Comparison of ENCODE assay signal across 16 cellular contexts in genomic region chr10:132400547-132401151, GRCh38. TPM values are rescaled to one million over a fixed set of nuclear protein-coding genes. Genes with fewer than 3 reads are reported as not detected.
DNase-seq lines count a peak whose midpoint lies in the region; ATAC-seq and TF ChIP-seq lines count a peak whose summit lies in the region.
"Had no signal": no experiment of that assay in that cellular context is flagged by ENCODE, and none has a peak within 500 bp of the region (broad histone marks: within the 10 kb centered on the region; RNA-seq: fewer than 3 reads in every experiment).

No MANE protein-coding gene starts in this region.

- H3K9me3 ChIP-seq in esophagus (ENCODE audit: control insufficient read depth in 2 of 2, insufficient read depth in 1 of 2, low read depth in 1 of 2, low read length in 1 of 2) (no peaks in the 10 kb centered on the region), tibial nerve (no peaks in the 10 kb centered on the region)
- H3K9me3 ChIP-seq in naive thymus-derived CD4-positive, alpha-beta T cell (ENCODE audit: control insufficient read depth in 2 of 3, low read length in 3 of 3) = no peaks in the 10 kb centered on the region

- no peak for TF ChIP-seq EP300 in tibial nerve (IDR thresholded peaks at IDR 0.05)

- H3K36me3 ChIP-seq in esophagus (ENCODE audit: control insufficient read depth in 2 of 2, insufficient read depth in 2 of 2, low read length in 1 of 2) (peaks cover 4 to 23% of the 10 kb centered on the region in 2 donors), tibial nerve (peaks cover 0 to 18% (median 0%) of the 10 kb centered on the region in 3 donors)
- H3K36me3 ChIP-seq in naive thymus-derived CD4-positive, alpha-beta T cell (ENCODE audit: control insufficient read depth in 2 of 3, insufficient read depth in 3 of 3, low read length in 3 of 3) = peaks cover 0 to 14% (median 0%) of the 10 kb centered on the region in 3 experiments

- peak overlapping the region; percentile 3 to 29 for H3K4me3 ChIP-seq in esophagus (ENCODE audit: low read depth in 1 of 2, low read length in 2 of 2)
- H3K4me3 ChIP-seq in tibial nerve = no peak overlapping the region
- H3K4me3 ChIP-seq in naive thymus-derived CD4-positive, alpha-beta T cell (ENCODE audit: low read length) = no peak overlapping the region

- intact Hi-C loops in naive thymus-derived CD4-positive, alpha-beta T cell (cut with micrococcal nuclease) = no loop called here

- CTCF ChIA-PET in naive thymus-derived CD4-positive, alpha-beta T cell (lab: Charles Lee) = interaction anchor here (1.5 kb wide), 1 partner anchor 13 kb away, joined by 3 read pairs; no protein-coding TSS in a partner anchor

- TF ChIP-seq CTCF in mesothelial cell of epicardium (IDR thresholded peaks at IDR 0.05; ENCODE audit: unreplicated experiment) (no peak), tibial nerve (IDR thresholded peaks at IDR 0.05) (no peak), osteocyte (IDR thresholded peaks at IDR 0.05) (no peak)

- no peaks in the 10 kb centered on the region for H3K27me3 Mint-ChIP-seq in mesothelial cell of epicardium (ENCODE audit: low read depth)
- peaks cover 0 to 6% (median 0%) of the 10 kb centered on the region in 5 donors for H3K27me3 Mint-ChIP-seq in naive thymus-derived CD4-positive, alpha-beta T cell
- no peaks in the 10 kb centered on the region for H3K27me3 Mint-ChIP-seq in osteocyte (ENCODE audit: unreplicated experiment)
- H3K27me3 Mint-ChIP-seq: stimulated activated naive CD8-positive, alpha-beta T cell treated with anti-CD3 and anti-CD28 coated beads, Interleukin-15, Interleukin-2, amounts not matched to agents 100 ng/mL and 50 ng/mL, for 24 hours had no signal

- DNase-seq in MV-4-11 (lab: John Stamatoyannopoulos, UW) (peak; percentile 26), mesothelial cell of epicardium (ENCODE audit: low spot score in 2 of 2, unreplicated experiment in 2 of 2) (no peak), tibial nerve (ENCODE audit: low spot score in 2 of 2) (no peak), osteocyte (ENCODE audit: extremely low spot score, unreplicated experiment) (no peak), NOMO-1 treated with dmso at 0.1 percent for 144 hours (lab: John Stamatoyannopoulos, UW; ENCODE audit: unreplicated experiment) (no peak)
- DNase-seq in naive thymus-derived CD4-positive, alpha-beta T cell = no peak
- DNase-seq: activated CD4-positive, alpha-beta T cell treated with anti-CD3 and anti-CD28 coated beads for 48 hours; activated effector memory CD4-positive, alpha-beta T cell treated with anti-CD3 and anti-CD28 coated beads, Interleukin-2, amount 50 U/mL, for 16 hours; central memory CD4-positive, alpha-beta T cell; NCI-H1048; NCI-H748 treated with DMSO at 0.1 percent for 48 hours; occipital lobe; stimulated activated CD4-positive, alpha-beta T cell treated with anti-CD3 and anti-CD28 coated beads, Interleukin-2, amount 100 ng/mL, for 48 hours had no signal

- peaks cover 34% of the 10 kb centered on the region for H3K4me1 Mint-ChIP-seq in mesothelial cell of epicardium
- peaks cover 0 to 32% (median 18%) of the 10 kb centered on the region in 7 donors for H3K4me1 Mint-ChIP-seq in naive thymus-derived CD4-positive, alpha-beta T cell
- H3K4me1 Mint-ChIP-seq in osteocyte (ENCODE audit: unreplicated experiment) = peaks cover 21% of the 10 kb centered on the region

- H3K36me3 Mint-ChIP-seq in mesothelial cell of epicardium (peaks cover 2% of the 10 kb centered on the region), osteocyte (ENCODE audit: unreplicated experiment) (peaks cover 4% of the 10 kb centered on the region)
- peaks cover 0 to 2% (median under 1%) of the 10 kb centered on the region in 5 donors for H3K36me3 Mint-ChIP-seq in naive thymus-derived CD4-positive, alpha-beta T cell

- POLR2A ChIA-PET in naive thymus-derived CD4-positive, alpha-beta T cell (lab: Charles Lee) = no interaction called here

- no peak for TF ChIP-seq POLR2A in tibial nerve (IDR thresholded peaks at IDR 0.05)

- H3K4me3 Mint-ChIP-seq in mesothelial cell of epicardium (no peak overlapping the region), osteocyte (ENCODE audit: unreplicated experiment) (no peak overlapping the region)
- peak overlapping the region in 1 of 10 donors; percentile 94 for H3K4me3 Mint-ChIP-seq in naive thymus-derived CD4-positive, alpha-beta T cell
- H3K4me3 Mint-ChIP-seq: stimulated activated naive CD8-positive, alpha-beta T cell treated with anti-CD3 and anti-CD28 coated beads, Interleukin-15, Interleukin-2, amounts not matched to agents 100 ng/mL and 50 ng/mL, for 24 hours had no signal

- H3K4me1 ChIP-seq in esophagus (ENCODE audit: control insufficient read depth in 2 of 2, insufficient read depth in 2 of 2, low read length in 1 of 2) (peaks cover 8 to 45% of the 10 kb centered on the region in 2 donors), tibial nerve (peaks cover 0 to 52% (median 30%) of the 10 kb centered on the region in 4 donors)
- peaks cover 9 to 10% of the 10 kb centered on the region in 2 donors for H3K4me1 ChIP-seq in naive thymus-derived CD4-positive, alpha-beta T cell (ENCODE audit: control insufficient read depth in 2 of 2, insufficient read depth in 2 of 2, low read length in 2 of 2)

- H3K9me3 Mint-ChIP-seq in mesothelial cell of epicardium (no peaks in the 10 kb centered on the region), osteocyte (ENCODE audit: unreplicated experiment) (no peaks in the 10 kb centered on the region)
- no peaks in the 10 kb centered on the region for H3K9me3 Mint-ChIP-seq in naive thymus-derived CD4-positive, alpha-beta T cell
- H3K9me3 Mint-ChIP-seq: stimulated activated naive CD8-positive, alpha-beta T cell treated with anti-CD3 and anti-CD28 coated beads, Interleukin-15, Interleukin-2, amounts not matched to agents 100 ng/mL and 50 ng/mL, for 24 hours had no signal

- no peak for ATAC-seq in naive thymus-derived CD4-positive, alpha-beta T cell
- no peak for ATAC-seq in HG02852 (IDR thresholded peaks at IDR 0.05; ENCODE audit: unreplicated experiment)

- H3K27ac ChIP-seq in esophagus (ENCODE audit: low read depth in 2 of 2, low read length in 1 of 2) (peak overlapping the region; percentile 26 to 73), tibial nerve (peak overlapping the region; percentile 10 to 66 (median 49))
- no peak overlapping the region for H3K27ac ChIP-seq in naive thymus-derived CD4-positive, alpha-beta T cell (ENCODE audit: low read depth, low read length)

- H3K27ac Mint-ChIP-seq in mesothelial cell of epicardium = peak overlapping the region; percentile 69
- peak overlapping the region in 2 of 9 donors; percentile 49 to 63 for H3K27ac Mint-ChIP-seq in naive thymus-derived CD4-positive, alpha-beta T cell
- H3K27ac Mint-ChIP-seq in osteocyte (ENCODE audit: unreplicated experiment) = no peak overlapping the region
- H3K27ac Mint-ChIP-seq: stimulated activated naive CD8-positive, alpha-beta T cell treated with anti-CD3 and anti-CD28 coated beads, Interleukin-15, Interleukin-2, amounts not matched to agents 100 ng/mL and 50 ng/mL, for 24 hours had no signal

- H3K27me3 ChIP-seq in esophagus (ENCODE audit: control insufficient read depth in 1 of 2, insufficient read depth in 2 of 2, low read length in 2 of 2) = no peaks in the 10 kb centered on the region
- H3K27me3 ChIP-seq in tibial nerve = no peaks in the 10 kb centered on the region
- no peaks in the 10 kb centered on the region for H3K27me3 ChIP-seq in naive thymus-derived CD4-positive, alpha-beta T cell (ENCODE audit: control insufficient read depth in 2 of 2, insufficient read depth in 2 of 2, low read length in 2 of 2)

- 67 to 72% methylated on average over 15 to 17 of the region's 17 CpGs for WGBS in esophagus, 2 donors
- 61% methylated on average over 12 to 17 of the region's 17 CpGs for WGBS in tibial nerve, 2 donors

RNA-seq across cellular contexts. Expression of gene PWWP2B, which starts 3.6 kb away (rescaled TPM):
- polyA plus RNA-seq in esophagus = 10 to 100 TPM; 17.6 to 33.4 TPM
- total RNA-seq in mesothelial cell of epicardium (23.9 to 24.7 TPM (median 24.2 TPM) in 3 replicates), tibial nerve (10 to 100 TPM; 12.6 to 23.7 (median 15.1) TPM), osteocyte (12.9 and 14.6 TPM in 2 replicates)
- total RNA-seq in naive thymus-derived CD4-positive, alpha-beta T cell = 10 to 100 TPM in 4 of 5 experiments, 1 to 10 TPM in 1; 9.1 to 22.2 (median 12.1) TPM
- 1 to 10 TPM; 1.5 to 3.6 TPM for polyA plus RNA-seq in naive thymus-derived CD4-positive, alpha-beta T cell

Comparison
In these comparisons a context has a peak if more than half of its experiments do, and no peak if none do; other contexts are left out.
1. H3K4me3 ChIP-seq: peak in esophagus (2 of 2); none in tibial nerve (0 of 4) and naive thymus-derived CD4-positive, alpha-beta T cell (single experiment).